ENCODE assay signal across 8 cellular contexts in the genomic region with DNA sequence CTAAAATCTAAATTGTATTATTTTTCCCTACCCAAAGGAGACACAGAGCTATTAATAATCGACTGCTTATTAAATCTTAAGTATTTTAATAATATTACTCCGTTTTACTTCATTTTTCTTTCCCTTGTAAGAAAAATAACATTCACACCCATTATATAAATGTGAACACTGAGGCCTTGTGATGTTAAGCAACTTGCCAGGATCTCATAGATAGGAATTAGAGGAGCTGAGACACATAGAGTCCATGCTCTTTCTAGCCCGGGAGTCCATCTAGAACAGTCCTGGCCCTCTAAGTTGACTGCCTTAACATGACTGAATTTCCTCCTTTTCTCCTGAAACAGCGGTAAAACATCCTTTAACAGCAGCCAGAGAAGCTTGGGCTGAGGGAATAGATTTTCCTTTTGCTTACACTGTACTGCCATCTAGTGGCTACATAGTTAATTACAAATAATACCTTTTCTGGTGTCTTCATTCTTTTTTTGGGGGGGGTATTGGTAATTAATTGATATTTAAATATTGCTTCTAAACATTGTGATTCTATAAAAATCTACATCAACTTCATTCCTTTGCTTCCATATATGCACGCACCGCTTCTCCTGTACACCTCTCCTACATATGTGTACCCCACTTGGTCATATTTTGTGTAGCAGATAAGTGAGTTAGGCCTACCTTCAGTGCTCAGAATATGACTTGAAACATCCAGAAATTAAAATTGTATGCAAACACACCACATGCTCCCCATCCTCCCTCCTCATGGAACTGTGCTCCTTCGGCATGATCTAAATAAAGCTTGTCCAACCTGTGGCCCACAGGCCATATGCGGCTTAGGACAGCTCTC.
DNase-seq lines count a peak whose midpoint lies in the region; ATAC-seq and TF ChIP-seq lines count a peak whose summit lies in the region.

No MANE protein-coding gene starts in this region.

- H3K36me3 ChIP-seq in fibroblast of lung (ENCODE audit: control insufficient read depth, insufficient read depth, low read length) (no peaks in the 10 kb centered on the region), parathyroid adenoma (ENCODE audit: control insufficient read depth, insufficient read depth, low read length) (no peaks in the 10 kb centered on the region)

- H3K4me1 ChIP-seq in fibroblast of lung (ENCODE audit: control insufficient read depth, extremely low read depth, insufficient read depth, low read length) (no peaks in the 10 kb centered on the region), parathyroid adenoma (no peaks in the 10 kb centered on the region)

- H3K27me3 Mint-ChIP-seq in activated T-helper 17 cell treated with anti-CD3 and anti-CD28 coated beads, Interleukin-2, amount 50 U/mL, for 72 hours = peaks cover 4% of the 10 kb centered on the region
- H3K27me3 Mint-ChIP-seq in activated naive CD4-positive, alpha-beta T cell treated with anti-CD3 and anti-CD28 coated beads, Interleukin-2, amount 10 ng/mL, durations not matched to agents 7 days and 5 days = peaks cover 4% of the 10 kb centered on the region

- H2AFZ ChIP-seq in fibroblast of lung (ENCODE audit: low read length) (no peak overlapping the region), parathyroid adenoma (no peak overlapping the region)

- H3K4me3 Mint-ChIP-seq in activated T-helper 17 cell treated with anti-CD3 and anti-CD28 coated beads, Interleukin-2, amount 50 U/mL, for 72 hours = no peak overlapping the region
- H3K4me3 Mint-ChIP-seq in activated naive CD4-positive, alpha-beta T cell treated with anti-CD3 and anti-CD28 coated beads, Interleukin-2, amount 10 ng/mL, durations not matched to agents 7 days and 5 days = no peak overlapping the region

- peak; percentile 64 for TF ChIP-seq CTCF in RWPE1 (conservative IDR thresholded peaks at IDR 0.05; ENCODE audit: low read depth)
- TF ChIP-seq CTCF in fibroblast of lung (conservative IDR thresholded peaks at IDR 0.05 in 1 of 2, IDR thresholded peaks at IDR 0.05 in 1 of 2; ENCODE audit: low read depth in 1 of 2, low read length in 2 of 2) = peak; percentile 49 to 61
- peak; percentile 67 for TF ChIP-seq CTCF in parathyroid adenoma (IDR thresholded peaks at IDR 0.05)

- H3K79me2 ChIP-seq in fibroblast of lung (ENCODE audit: control insufficient read depth, insufficient read depth, low read length) = no peaks in the 10 kb centered on the region
- no peaks in the 10 kb centered on the region for H3K79me2 ChIP-seq in parathyroid adenoma

- H3K4me2 ChIP-seq in fibroblast of lung (ENCODE audit: extremely low read depth, insufficient read depth, low read length) (no peak overlapping the region), parathyroid adenoma (ENCODE audit: low read length) (no peak overlapping the region)

- no peaks in the 10 kb centered on the region for H3K9me3 Mint-ChIP-seq in activated T-helper 17 cell treated with anti-CD3 and anti-CD28 coated beads, Interleukin-2, amount 50 U/mL, for 72 hours
- H3K9me3 Mint-ChIP-seq in activated naive CD4-positive, alpha-beta T cell treated with anti-CD3 and anti-CD28 coated beads, Interleukin-2, amount 10 ng/mL, durations not matched to agents 7 days and 5 days = no peaks in the 10 kb centered on the region

- ATAC-seq in GM21529 (IDR thresholded peaks at IDR 0.05; ENCODE audit: unreplicated experiment) = peak; percentile 61
- ATAC-seq in activated T-helper 17 cell treated with anti-CD3 and anti-CD28 coated beads, Interleukin-2, amount 50 U/mL, for 72 hours (replicated peaks) = no peak

- H3K27ac Mint-ChIP-seq in activated T-helper 17 cell treated with anti-CD3 and anti-CD28 coated beads, Interleukin-2, amount 50 U/mL, for 72 hours = no peak overlapping the region
- no peak overlapping the region for H3K27ac Mint-ChIP-seq in activated naive CD4-positive, alpha-beta T cell treated with anti-CD3 and anti-CD28 coated beads, Interleukin-2, amount 10 ng/mL, durations not matched to agents 7 days and 5 days

- no peak overlapping the region for H3K4me3 ChIP-seq in fibroblast of lung (replicated peaks in 1 of 4; ENCODE audit: control extremely low read depth in 1 of 4, insufficient read depth in 1 of 4, low read depth in 3 of 4, low read length in 4 of 4)
- H3K4me3 ChIP-seq in parathyroid adenoma (ENCODE audit: low read depth, low read length) = no peak overlapping the region

- no peaks in the 10 kb centered on the region for H3K36me3 Mint-ChIP-seq in activated T-helper 17 cell treated with anti-CD3 and anti-CD28 coated beads, Interleukin-2, amount 50 U/mL, for 72 hours (ENCODE audit: low read depth)
- no peaks in the 10 kb centered on the region for H3K36me3 Mint-ChIP-seq in activated naive CD4-positive, alpha-beta T cell treated with anti-CD3 and anti-CD28 coated beads, Interleukin-2, amount 10 ng/mL, durations not matched to agents 7 days and 5 days

- H3K27ac ChIP-seq in RWPE1 (no peak overlapping the region), fibroblast of lung (ENCODE audit: insufficient read depth, low read length) (no peak overlapping the region), parathyroid adenoma (no peak overlapping the region)

- DNase-seq in DMS79 treated with DMSO at 0.1 percent for 48 hours (lab: John Stamatoyannopoulos, UW) (peak; percentile 73), LHCN-M2 (ENCODE audit: low read depth) (peak; percentile 43), RWPE1 (ENCODE audit: low spot score) (peak; percentile 73), fibroblast of lung (ENCODE audit: low read depth in 2 of 2) (peak; percentile 22 to 64)
- no peak for DNase-seq in activated naive CD4-positive, alpha-beta T cell treated with anti-CD3 and anti-CD28 coated beads, Interleukin-2, amount 10 ng/mL, durations not matched to agents 7 days and 5 days

- no peaks in the 10 kb centered on the region for H3K4me1 Mint-ChIP-seq in activated T-helper 17 cell treated with anti-CD3 and anti-CD28 coated beads, Interleukin-2, amount 50 U/mL, for 72 hours
- no peaks in the 10 kb centered on the region for H3K4me1 Mint-ChIP-seq in activated naive CD4-positive, alpha-beta T cell treated with anti-CD3 and anti-CD28 coated beads, Interleukin-2, amount 10 ng/mL, durations not matched to agents 7 days and 5 days

- no peaks in the 10 kb centered on the region for H3K27me3 ChIP-seq in fibroblast of lung (ENCODE audit: control insufficient read depth, insufficient read depth, low read length)
- H3K27me3 ChIP-seq in parathyroid adenoma (ENCODE audit: control insufficient read depth, insufficient read depth, low read length) = no peaks in the 10 kb centered on the region

- no peaks in the 10 kb centered on the region for H4K20me1 ChIP-seq in fibroblast of lung (ENCODE audit: control insufficient read depth, extremely low read depth, insufficient read depth, low read length)

- POLR2A ChIA-PET in RWPE1 (lab: Yijun Ruan, JAX; ENCODE audit: low non-redundant PET) = no interaction called here

- CTCF ChIA-PET in RWPE1 (lab: Yijun Ruan, JAX) = interaction anchor here (0.5 to 1.2 kb wide), 11 partner anchors 29 to 1428 kb away, joined by 3 to 6 read pairs (median 3); no protein-coding TSS in a partner anchor
- CTCF ChIA-PET in activated naive CD4-positive, alpha-beta T cell treated with anti-CD3 and anti-CD28 coated beads, Interleukin-2, amount 10 ng/mL, durations not matched to agents 7 days and 5 days (lab: Charles Lee) = interaction anchor here (0.6 to 3.8 kb wide), 9 partner anchors 9 to 1448 kb away, joined by 3 to 14 read pairs (median 4); no protein-coding TSS in a partner anchor

- H3K9ac ChIP-seq in fibroblast of lung (ENCODE audit: insufficient read depth, low read length) (no peak overlapping the region), parathyroid adenoma (no peak overlapping the region)

- no peaks in the 10 kb centered on the region for H3K9me3 ChIP-seq in fibroblast of lung (ENCODE audit: control insufficient read depth, insufficient read depth, low read depth, low read length)
- no peaks in the 10 kb centered on the region for H3K9me3 ChIP-seq in parathyroid adenoma (ENCODE audit: control insufficient read depth, low read length)
